In genomic region chr11:59145534-59145933, GRCh38 we compare ENCODE assay signal across 8 cellular contexts. TPM values are rescaled to one million over a fixed set of nuclear protein-coding genes. Genes with fewer than 3 reads are reported as not detected.
A peak's percentile ranks its signal among the peaks of the same experiment; 100 is the strongest.
DNase-seq lines count a peak whose midpoint lies in the region; ATAC-seq lines count a peak whose summit lies in the region.

No MANE protein-coding gene starts in this region.

- no peaks in the 10 kb centered on the region for H3K9me3 ChIP-seq in BLaER1 treated with 17β-estradiol and CSF1 and Interleukin-3, amounts not matched to agents 10 nM and 100 nM (replicated peaks in 1 of 11)
- H3K9me3 ChIP-seq in KOPT-K1 (ENCODE audit: insufficient read depth, low read length, poor library complexity, severe bottlenecking) (no peaks in the 10 kb centered on the region), muscle layer of colon (ENCODE audit: low read length) (no peaks in the 10 kb centered on the region)

- peaks cover 22 to 46% (median 29%) of the 10 kb centered on the region in 11 experiments; a peak in 20 of 22 replicates for H3K36me3 ChIP-seq in BLaER1 treated with 17β-estradiol and CSF1 and Interleukin-3, amounts not matched to agents 10 nM and 100 nM
- H3K36me3 ChIP-seq in KOPT-K1 (ENCODE audit: insufficient read depth, low read length) = peaks cover 46% of the 10 kb centered on the region
- H3K36me3 ChIP-seq in muscle layer of colon (ENCODE audit: insufficient read depth, low read length) = no peaks in the 10 kb centered on the region

- no peak for ATAC-seq in activated naive CD8-positive, alpha-beta T cell treated with anti-CD3 and anti-CD28 coated beads, Interleukin-2, amount 50 U/mL, for 24 hours
- ATAC-seq in HG03135 (IDR thresholded peaks at IDR 0.05; ENCODE audit: unreplicated experiment) = no peak

- H3K4me1 ChIP-seq in BLaER1 treated with 17β-estradiol and CSF1 and Interleukin-3, amounts not matched to agents 10 nM and 100 nM = peaks cover 50 to 70% (median 61%) of the 10 kb centered on the region in 10 experiments
- peaks cover 17% of the 10 kb centered on the region for H3K4me1 ChIP-seq in muscle layer of colon (ENCODE audit: insufficient read depth, low read length)

- peak overlapping the region; percentile 80 to 96 (median 91) for H3K4me2 ChIP-seq in BLaER1 treated with 17β-estradiol and CSF1 and Interleukin-3, amounts not matched to agents 10 nM and 100 nM

- peak overlapping the region; percentile 88 for H3K27ac Mint-ChIP-seq in activated naive CD8-positive, alpha-beta T cell treated with anti-CD3 and anti-CD28 coated beads, Interleukin-2, amount 50 U/mL, for 24 hours

- peak overlapping the region; percentile 90 for H3K4me3 Mint-ChIP-seq in activated naive CD8-positive, alpha-beta T cell treated with anti-CD3 and anti-CD28 coated beads, Interleukin-2, amount 50 U/mL, for 24 hours

- H3K27me3 Mint-ChIP-seq in activated naive CD8-positive, alpha-beta T cell treated with anti-CD3 and anti-CD28 coated beads, Interleukin-2, amount 50 U/mL, for 24 hours = no peaks in the 10 kb centered on the region

- H3K9ac ChIP-seq in BLaER1 treated with 17β-estradiol and CSF1 and Interleukin-3, amounts not matched to agents 10 nM and 100 nM = peak overlapping the region; percentile 83 to 92 (median 88)
- H3K9ac ChIP-seq in muscle layer of colon (ENCODE audit: low read length) = no peak overlapping the region

- DNase-seq in activated naive CD8-positive, alpha-beta T cell treated with anti-CD3 and anti-CD28 coated beads, Interleukin-2, amount 50 U/mL, for 24 hours = no peak
- no peak for DNase-seq in G401 (ENCODE audit: low spot score)
- no peak for DNase-seq in foreskin melanocyte
- no peak for DNase-seq in NCI-H510A (lab: John Stamatoyannopoulos, UW)

- peak overlapping the region; percentile 69 to 83 (median 77) for H3K4me3 ChIP-seq in BLaER1 treated with 17β-estradiol and CSF1 and Interleukin-3, amounts not matched to agents 10 nM and 100 nM
- H3K4me3 ChIP-seq in muscle layer of colon (ENCODE audit: low read depth in 1 of 2, low read length in 2 of 2) = peak overlapping the region in 1 of 2 donors; percentile 94

- no peaks in the 10 kb centered on the region for H3K27me3 ChIP-seq in BLaER1 treated with 17β-estradiol and CSF1 and Interleukin-3, amounts not matched to agents 10 nM and 100 nM
- no peaks in the 10 kb centered on the region for H3K27me3 ChIP-seq in muscle layer of colon (ENCODE audit: control insufficient read depth in 1 of 2, insufficient read depth in 2 of 2, low read length in 2 of 2)

- no peaks in the 10 kb centered on the region for H3K9me3 Mint-ChIP-seq in activated naive CD8-positive, alpha-beta T cell treated with anti-CD3 and anti-CD28 coated beads, Interleukin-2, amount 50 U/mL, for 24 hours

- in situ Hi-C loops in G401 (cut with HindIII; ENCODE audit: low sequenced_read_pairs) = no loop called here

- H3K4me1 Mint-ChIP-seq in activated naive CD8-positive, alpha-beta T cell treated with anti-CD3 and anti-CD28 coated beads, Interleukin-2, amount 50 U/mL, for 24 hours = peaks cover 71% of the 10 kb centered on the region

- peaks cover 50% of the 10 kb centered on the region for H3K36me3 Mint-ChIP-seq in activated naive CD8-positive, alpha-beta T cell treated with anti-CD3 and anti-CD28 coated beads, Interleukin-2, amount 50 U/mL, for 24 hours (ENCODE audit: low read depth)

- H3K27ac ChIP-seq in BLaER1 treated with 17β-estradiol and CSF1 and Interleukin-3, amounts not matched to agents 10 nM and 100 nM = peak overlapping the region; percentile 72 to 98 (median 92)
- peak overlapping the region; percentile 97 for H3K27ac ChIP-seq in KOPT-K1 (ENCODE audit: low read depth, low read length, poor library complexity, severe bottlenecking)
- H3K27ac ChIP-seq in muscle layer of colon (ENCODE audit: low read depth, low read length) = peak overlapping the region; percentile 21

- no peaks in the 10 kb centered on the region for H4K20me1 ChIP-seq in BLaER1 treated with 17β-estradiol and CSF1 and Interleukin-3, amounts not matched to agents 10 nM and 100 nM

RNA-seq across cellular contexts. Expression of gene FAM111A, which starts 2.9 kb away (rescaled TPM):
- total RNA-seq in G401 (2014; rRNA removed; shearing (Covaris generic)) = 2.2 and 4.2 TPM in 2 replicates

RNA-seq across cellular contexts. Expression of gene DTX4, which starts 26.4 kb away (rescaled TPM):
- total RNA-seq in G401 (2014; rRNA removed; shearing (Covaris generic)) = 0.55 and 3.7 TPM in 2 replicates

RNA-seq across cellular contexts. Expression of gene FAM111B, which starts 38.5 kb away (rescaled TPM):
- total RNA-seq in G401 (2014; rRNA removed; shearing (Covaris generic)) = not detected in 2 replicates

RNA-seq across cellular contexts. Expression of gene GLYATL1B, which starts 59.4 kb away (rescaled TPM):
- not detected in 2 replicates for total RNA-seq in G401 (2014; rRNA removed; shearing (Covaris generic))

Comparison
In these comparisons a context has a peak if more than half of its experiments do, and no peak if none do; other contexts are left out.
1. H3K27ac ChIP-seq: peak in every context shown above with its lines; median percentile 97 in KOPT-K1; 92 in BLaER1 treated with 17β-estradiol and CSF1 and Interleukin-3, amounts not matched to agents 10 nM and 100 nM; 21 in muscle layer of colon.